In the genomic region with DNA sequence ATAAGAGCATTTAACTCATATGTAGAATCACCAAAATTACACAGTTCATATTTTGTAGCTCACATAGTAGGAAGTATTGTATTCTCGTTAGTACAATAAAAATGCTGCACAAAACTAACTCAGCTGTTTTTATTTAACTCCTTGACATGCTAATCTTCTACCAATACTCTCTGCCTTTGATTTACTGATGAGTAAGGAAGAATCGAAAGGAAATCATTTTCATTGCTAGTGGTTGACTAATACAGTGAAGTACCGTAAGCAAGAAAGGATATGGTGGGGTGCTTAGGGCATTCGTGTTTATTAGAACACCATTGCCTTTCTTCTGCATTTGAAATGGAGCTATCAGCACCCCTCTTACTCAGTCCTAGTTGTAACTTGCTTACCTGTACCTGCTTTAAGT, we compare ENCODE assay signal across 27 cellular contexts.
"Had no signal": no experiment of that assay in that cellular context is flagged by ENCODE, and none has a peak within 500 bp of the region (broad histone marks: within the 10 kb centered on the region; RNA-seq: fewer than 3 reads in every experiment).

No MANE protein-coding gene starts in this region.

- H2AFZ ChIP-seq: hepatocyte, neural progenitor cell, parathyroid adenoma had no signal

- H3K4me2 ChIP-seq: hepatocyte, neural progenitor cell had no signal

- DNase-seq: cortex of kidney; effector memory CD8-positive, alpha-beta T cell; erythroblast; esophagus squamous epithelium; foreskin keratinocyte; heart left ventricle; left cardiac atrium; left lung; mammary epithelial cell; mesendoderm; midbrain; naive thymus-derived CD4-positive, alpha-beta T cell; sigmoid colon; stimulated activated CD4-positive, alpha-beta T cell treated with anti-CD3 and anti-CD28 coated beads, Interleukin-2, amount 100 ng/mL, for 24 hours; stimulated activated CD4-positive, alpha-beta T cell treated with anti-CD3 and anti-CD28 coated beads, Interleukin-4, amount 100 ng/mL, for 24 hours; stimulated activated naive CD4-positive, alpha-beta T cell treated with Interleukin-2 at 50 U/mL for 16 hours; stomach; thyroid gland; trophoblast cell had no signal

- H3K79me2 ChIP-seq: hepatocyte, parathyroid adenoma had no signal

- FAIRE-seq: endometrium, islet of Langerhans had no signal

- H3K4me1 ChIP-seq: esophagus squamous epithelium, foreskin keratinocyte, gastroesophageal sphincter, heart left ventricle, parathyroid adenoma, thyroid gland had no signal

- H3K9me3 ChIP-seq: esophagus squamous epithelium, gastroesophageal sphincter, heart left ventricle, left lung, sigmoid colon, stomach, thyroid gland, vagina had no signal

- H3K9ac ChIP-seq: neural progenitor cell, parathyroid adenoma had no signal

- H3K4me3 ChIP-seq: esophagus squamous epithelium, gastroesophageal sphincter, heart left ventricle, hepatocyte, left lung, neural progenitor cell, sigmoid colon, stomach, thyroid gland, vagina had no signal

- H3K27ac ChIP-seq: esophagus squamous epithelium, foreskin keratinocyte, gastroesophageal sphincter, heart left ventricle, hepatocyte, left lung, neural progenitor cell, parathyroid adenoma, sigmoid colon, stomach, thyroid gland, vagina had no signal

- H3K27me3 ChIP-seq: esophagus squamous epithelium, foreskin keratinocyte, gastroesophageal sphincter, heart left ventricle, hepatocyte, left lung, neural progenitor cell, sigmoid colon, stomach, thyroid gland, vagina had no signal

- H3K36me3 ChIP-seq: esophagus squamous epithelium, gastroesophageal sphincter, heart left ventricle, left lung, neural progenitor cell, sigmoid colon, stomach, thyroid gland, vagina had no signal

- ATAC-seq: effector memory CD8-positive, alpha-beta T cell; foreskin keratinocyte; gastroesophageal sphincter; heart left ventricle; left cardiac atrium; left lung; stimulated activated effector memory CD8-positive, alpha-beta T cell treated with anti-CD3 and anti-CD28 coated beads, Interleukin-12 subunit alpha, Interleukin-12 subunit beta, amount 100 ng/mL, for 72 hours had no signal
